22 cellular contexts compared by ENCODE assay signal in the genomic region with DNA sequence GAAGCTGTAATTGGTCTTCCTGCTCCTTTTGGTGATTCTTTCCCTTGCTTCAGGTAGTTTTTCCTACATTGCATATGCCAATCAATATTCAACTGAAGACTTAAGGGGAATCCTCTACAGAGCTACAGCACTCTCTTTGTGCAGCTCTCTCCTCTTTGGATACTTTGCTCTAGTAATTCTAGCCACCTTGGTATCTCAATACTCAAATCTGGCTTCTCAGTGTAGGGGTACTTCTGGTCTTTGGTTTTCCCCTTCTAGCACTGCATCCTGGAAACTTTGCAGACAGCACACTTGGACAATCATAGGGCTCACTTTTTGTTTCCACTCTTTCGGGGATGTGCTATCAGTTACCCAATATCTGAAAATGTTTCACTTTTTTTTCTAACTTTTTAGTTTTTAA. TPM values are rescaled to one million over a fixed set of nuclear protein-coding genes. Genes with fewer than 3 reads are reported as not detected.
DNase-seq lines count a peak whose midpoint lies in the region; ATAC-seq, FAIRE-seq and TF ChIP-seq lines count a peak whose summit lies in the region.
"Had no signal": no experiment of that assay in that cellular context is flagged by ENCODE, and none has a peak within 500 bp of the region (broad histone marks: within the 10 kb centered on the region; RNA-seq: fewer than 3 reads in every experiment).

No MANE protein-coding gene starts in this region.

- ATAC-seq in activated T-cell treated with anti-CD3 and anti-CD28 coated beads, Interleukin-2, amount 50 U/mL, for 72 hours (replicated peaks in 1 of 2), result no peak
- ATAC-seq in stimulated activated memory B cell treated with anti-CD40 and anti-IgM and Interleukin-4, amounts not matched to agents 10 μg/mL and 1 μg/mL and 100 μg/mL, for 72 hours, result peak; percentile 39
- ATAC-seq in GM19455 (IDR thresholded peaks at IDR 0.05; ENCODE audit: unreplicated experiment), result no peak
- ATAC-seq: HCT116 had no signal

- peaks cover 10% of the 10 kb centered on the region; the same call in 1 of the 2 replicates for H3F3A ChIP-seq in SU-DHL-6 (ENCODE audit: insufficient read depth)

- H3K9me3 Mint-ChIP-seq in activated T-cell treated with anti-CD3 and anti-CD28 coated beads, Interleukin-2, amount 50 U/mL, for 72 hours, result peaks cover 8 to 16% of the 10 kb centered on the region in 2 donors
- H3K9me3 Mint-ChIP-seq in stimulated activated memory B cell treated with anti-CD40 and anti-IgM and Interleukin-4, amounts not matched to agents 10 μg/mL and 1 μg/mL and 100 μg/mL, for 72 hours, result peaks cover 13% of the 10 kb centered on the region

- DNase-seq in activated T-cell treated with anti-CD3 and anti-CD28 coated beads, Interleukin-2, amount 50 U/mL, for 72 hours, result no peak
- no peak for DNase-seq in activated T-cell treated with anti-CD3 and anti-CD28 coated beads, Interleukin-2, amount 50 U/mL, for 48 hours
- DNase-seq in GM18507 (ENCODE audit: extremely low spot score, insufficient read length, low read depth), result no peak
- no peak for DNase-seq in T-helper 2 cell
- no peak for DNase-seq in NCI-H69 (lab: John Stamatoyannopoulos, UW)
- DNase-seq: Calu3; CD8-positive, alpha-beta memory T cell; DMS153; GOT3; Karpas-422; MV-4-11; NCI-H1105 treated with DMSO at 0.1 percent for 48 hours; NCI-H2081; NCI-H2171; NCI-H524 treated with DMSO at 0.1 percent for 48 hours; OCI-M1 had no signal

- H3K79me2 ChIP-seq in SU-DHL-6 (ENCODE audit: insufficient read depth, low read length), result peaks cover 100% of the 10 kb centered on the region

- no peaks in the 10 kb centered on the region for H3K9me2 ChIP-seq in SU-DHL-6 (replicated peaks; ENCODE audit: insufficient read depth, low read length)

- peaks cover 11 to 35% of the 10 kb centered on the region in 2 donors for H3K36me3 Mint-ChIP-seq in activated T-cell treated with anti-CD3 and anti-CD28 coated beads, Interleukin-2, amount 50 U/mL, for 72 hours (ENCODE audit: insufficient read depth in 2 of 2)
- H3K36me3 Mint-ChIP-seq in stimulated activated memory B cell treated with anti-CD40 and anti-IgM and Interleukin-4, amounts not matched to agents 10 μg/mL and 1 μg/mL and 100 μg/mL, for 72 hours, result peaks cover 45% of the 10 kb centered on the region

- no peak overlapping the region for H3K27ac ChIP-seq in SU-DHL-6 (ENCODE audit: low read depth, low read length)
- H3K27ac ChIP-seq: BLaER1 treated with 17β-estradiol and CSF1 and Interleukin-3, amounts not matched to agents 10 nM and 100 nM had no signal

- H3K4me3 Mint-ChIP-seq in activated T-cell treated with anti-CD3 and anti-CD28 coated beads, Interleukin-2, amount 50 U/mL, for 72 hours, result peak overlapping the region in 1 of 2 donors; percentile 2
- no peak overlapping the region for H3K4me3 Mint-ChIP-seq in stimulated activated memory B cell treated with anti-CD40 and anti-IgM and Interleukin-4, amounts not matched to agents 10 μg/mL and 1 μg/mL and 100 μg/mL, for 72 hours
- H3K4me3 Mint-ChIP-seq: CD8-positive, alpha-beta memory T cell had no signal

- peaks cover 13% of the 10 kb centered on the region; the same call in 1 of the 2 replicates for H3K9me3 ChIP-seq in SU-DHL-6 (ENCODE audit: insufficient read depth, low read length)

- no peak overlapping the region for H2AFZ ChIP-seq in SU-DHL-6 (ENCODE audit: low read depth, low read length, severe bottlenecking)

- H3K4me1 Mint-ChIP-seq in activated T-cell treated with anti-CD3 and anti-CD28 coated beads, Interleukin-2, amount 50 U/mL, for 72 hours (ENCODE audit: low read depth), result peaks cover 49% of the 10 kb centered on the region
- H3K4me1 Mint-ChIP-seq in stimulated activated memory B cell treated with anti-CD40 and anti-IgM and Interleukin-4, amounts not matched to agents 10 μg/mL and 1 μg/mL and 100 μg/mL, for 72 hours, result peaks cover 45% of the 10 kb centered on the region

- no peaks in the 10 kb centered on the region for H3K27me3 Mint-ChIP-seq in activated T-cell treated with anti-CD3 and anti-CD28 coated beads, Interleukin-2, amount 50 U/mL, for 72 hours (ENCODE audit: low read depth)
- no peaks in the 10 kb centered on the region for H3K27me3 Mint-ChIP-seq in stimulated activated memory B cell treated with anti-CD40 and anti-IgM and Interleukin-4, amounts not matched to agents 10 μg/mL and 1 μg/mL and 100 μg/mL, for 72 hours
- H3K27me3 Mint-ChIP-seq: CD8-positive, alpha-beta memory T cell had no signal

- H3K9ac ChIP-seq in SU-DHL-6 (ENCODE audit: low read length), result no peak overlapping the region
- H3K9ac ChIP-seq: BLaER1 treated with 17β-estradiol and CSF1 and Interleukin-3, amounts not matched to agents 10 nM and 100 nM had no signal

- TF ChIP-seq CTCF in SU-DHL-6 (IDR thresholded peaks at IDR 0.05; ENCODE audit: insufficient read depth, low read length, poor library complexity, severe bottlenecking), result no peak

- H3K4me3 ChIP-seq in SU-DHL-6 (ENCODE audit: insufficient read depth, low read length, poor library complexity, severe bottlenecking), result no peak overlapping the region
- H3K4me3 ChIP-seq: BLaER1 treated with 17β-estradiol and CSF1 and Interleukin-3, amounts not matched to agents 10 nM and 100 nM had no signal

- H3K27me3 ChIP-seq in SU-DHL-6 (ENCODE audit: low read length), result no peaks in the 10 kb centered on the region
- H3K27me3 ChIP-seq: BLaER1 treated with 17β-estradiol and CSF1 and Interleukin-3, amounts not matched to agents 10 nM and 100 nM had no signal

- peaks cover 48% of the 10 kb centered on the region for H4K20me1 ChIP-seq in SU-DHL-6 (ENCODE audit: low read depth, low read length)

- peak overlapping the region; percentile 3 for H3K4me2 ChIP-seq in SU-DHL-6 (ENCODE audit: low read depth, low read length, poor library complexity, severe bottlenecking)
- H3K4me2 ChIP-seq: BLaER1 treated with 17β-estradiol and CSF1 and Interleukin-3, amounts not matched to agents 10 nM and 100 nM had no signal

- peaks cover 28% of the 10 kb centered on the region for H3K36me3 ChIP-seq in SU-DHL-6 (ENCODE audit: low read length)

- FAIRE-seq in GM18507 (lab: Jason Lieb, UNC), result peak; percentile 12
- FAIRE-seq: RCC 7860 had no signal

- H3K27ac Mint-ChIP-seq in activated T-cell treated with anti-CD3 and anti-CD28 coated beads, Interleukin-2, amount 50 U/mL, for 72 hours, result peak overlapping the region; percentile 20
- no peak overlapping the region for H3K27ac Mint-ChIP-seq in stimulated activated memory B cell treated with anti-CD40 and anti-IgM and Interleukin-4, amounts not matched to agents 10 μg/mL and 1 μg/mL and 100 μg/mL, for 72 hours

RNA-seq across cellular contexts. Expression of a gene that starts 9.9 kb away (rescaled TPM):
- 10 to 100 TPM; 16.3 to 25.5 TPM for total RNA-seq in activated T-cell treated with anti-CD3 and anti-CD28 coated beads, Interleukin-2, amount 50 U/mL, for 72 hours

RNA-seq across cellular contexts. Expression of a gene that starts 10.3 kb away (rescaled TPM):
- 10 to 100 TPM; 10.9 to 11.0 TPM for total RNA-seq in activated T-cell treated with anti-CD3 and anti-CD28 coated beads, Interleukin-2, amount 50 U/mL, for 72 hours
